15 cellular contexts compared by ENCODE assay signal in the genomic region with DNA sequence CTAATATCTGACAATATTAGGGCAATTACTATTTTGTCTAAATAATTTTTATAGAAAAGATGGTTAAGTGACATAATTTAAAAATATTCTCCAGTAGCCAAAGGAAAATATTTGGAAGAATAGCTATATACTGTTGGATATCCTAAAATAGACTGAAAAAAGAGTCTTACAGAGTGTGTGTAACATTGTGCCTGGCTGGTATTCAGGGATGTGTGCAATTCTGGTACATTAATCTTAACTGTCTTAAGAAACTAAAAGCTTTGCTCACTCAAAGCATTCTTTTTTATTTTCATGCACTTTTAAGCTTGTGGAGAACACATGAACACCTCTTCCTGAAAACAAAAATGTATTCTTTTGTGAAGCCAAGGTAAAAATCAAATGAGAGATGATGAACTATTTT. TPM values are rescaled to one million over a fixed set of nuclear protein-coding genes. Genes with fewer than 3 reads are reported as not detected.
DNase-seq lines count a peak whose midpoint lies in the region; ATAC-seq and TF ChIP-seq lines count a peak whose summit lies in the region.
"Had no signal": no experiment of that assay in that cellular context is flagged by ENCODE, and none has a peak within 500 bp of the region (broad histone marks: within the 10 kb centered on the region; RNA-seq: fewer than 3 reads in every experiment).

No MANE protein-coding gene starts in this region.

- peaks cover 0 to 19% (median 0%) of the 10 kb centered on the region in 3 donors for H3K36me3 ChIP-seq in tibial artery
- H3K36me3 ChIP-seq: colonic mucosa, MG63 had no signal

- H3K27me3 Mint-ChIP-seq in HFFc6 (ENCODE audit: insufficient read depth) (no peaks in the 10 kb centered on the region), chondrocyte (ENCODE audit: low read depth) (no peaks in the 10 kb centered on the region)
- H3K27me3 Mint-ChIP-seq: activated T-cell treated with anti-CD3 and anti-CD28 coated beads, Interleukin-2, amount 50 U/mL, for 24 hours; stimulated activated memory B cell treated with anti-CD40 and anti-IgM and Interleukin-4, amounts not matched to agents 10 μg/mL and 1 μg/mL and 100 μg/mL, for 72 hours had no signal

- no peaks in the 10 kb centered on the region for H3K36me3 Mint-ChIP-seq in HFFc6 (ENCODE audit: low read depth)
- no peaks in the 10 kb centered on the region for H3K36me3 Mint-ChIP-seq in chondrocyte (ENCODE audit: low read depth)
- H3K36me3 Mint-ChIP-seq: stimulated activated memory B cell treated with anti-CD40 and anti-IgM and Interleukin-4, amounts not matched to agents 10 μg/mL and 1 μg/mL and 100 μg/mL, for 72 hours had no signal

- no peaks in the 10 kb centered on the region for H3K9me3 ChIP-seq in tibial artery
- H3K9me3 ChIP-seq: colonic mucosa, MG63 had no signal

- no peak overlapping the region; the same call in 1 of the 2 replicates for H3K4me3 Mint-ChIP-seq in HFFc6
- peak overlapping the region; percentile 44 for H3K4me3 Mint-ChIP-seq in chondrocyte (ENCODE audit: unreplicated experiment)
- H3K4me3 Mint-ChIP-seq: activated T-cell treated with anti-CD3 and anti-CD28 coated beads, Interleukin-2, amount 50 U/mL, for 24 hours; stimulated activated memory B cell treated with anti-CD40 and anti-IgM and Interleukin-4, amounts not matched to agents 10 μg/mL and 1 μg/mL and 100 μg/mL, for 72 hours had no signal

- peaks cover 0 to 12% (median 6%) of the 10 kb centered on the region in 4 donors for H3K4me1 ChIP-seq in tibial artery

- peaks cover 17% of the 10 kb centered on the region for H3K4me1 Mint-ChIP-seq in HFFc6 (ENCODE audit: low read depth)
- peaks cover 22% of the 10 kb centered on the region for H3K4me1 Mint-ChIP-seq in chondrocyte (ENCODE audit: low read depth)

- no peak for TF ChIP-seq CTCF in HFFc6 (IDR thresholded peaks at IDR 0.05)
- TF ChIP-seq CTCF in chondrocyte (IDR thresholded peaks at IDR 0.05) = no peak
- TF ChIP-seq CTCF in tibial artery (IDR thresholded peaks at IDR 0.05) = no peak

- DNase-seq in HFFc6 (peak; percentile 1), chondrocyte (ENCODE audit: low spot score) (no peak), left colon (no peak), sciatic nerve (ENCODE audit: low spot score) (no peak), HPDE6-E6E7 (ENCODE audit: extremely low spot score) (no peak), tibial artery (no peak)
- no peak for DNase-seq in stimulated activated CD4-positive, alpha-beta T cell treated with anti-CD3 and anti-CD28 coated beads, Interleukin-2, amount 100 ng/mL, for 48 hours
- DNase-seq: activated CD4-positive, alpha-beta T cell treated with anti-CD3 and anti-CD28 coated beads for 4 hours; activated T-cell treated with anti-CD3 and anti-CD28 coated beads, Interleukin-2, amount 50 U/mL, for 24 hours; NCI-H2029 treated with DMSO at 0.1 percent for 48 hours; T-helper 9 cell had no signal

- ATAC-seq in left colon = peak; percentile 3
- ATAC-seq in sciatic nerve = peak; percentile 35
- ATAC-seq in HG03025 (IDR thresholded peaks at IDR 0.05; ENCODE audit: low FRiP score, unreplicated experiment) = no peak
- ATAC-seq: stimulated activated memory B cell treated with anti-CD40 and anti-IgM and Interleukin-4, amounts not matched to agents 10 μg/mL and 1 μg/mL and 100 μg/mL, for 72 hours had no signal

- H3K4me3 ChIP-seq in tibial artery = no peak overlapping the region
- H3K4me3 ChIP-seq: colonic mucosa, MG63 had no signal

- H3K27ac ChIP-seq in tibial artery = peak overlapping the region in 1 of 2 donors; percentile 36
- H3K27ac ChIP-seq: colonic mucosa had no signal

- intact Hi-C loops in left colon (cut with DNase I, micrococcal nuclease) = no loop called here
- intact Hi-C loops in sciatic nerve (cut with DNase I) = no loop called here
- intact Hi-C loops in tibial artery (cut with DNase I; ENCODE audit: low total_unique reads) = no loop called here

- H3K9me3 Mint-ChIP-seq in HFFc6 = no peaks in the 10 kb centered on the region
- no peaks in the 10 kb centered on the region for H3K9me3 Mint-ChIP-seq in chondrocyte (ENCODE audit: low read depth)
- H3K9me3 Mint-ChIP-seq: activated T-cell treated with anti-CD3 and anti-CD28 coated beads, Interleukin-2, amount 50 U/mL, for 24 hours; stimulated activated memory B cell treated with anti-CD40 and anti-IgM and Interleukin-4, amounts not matched to agents 10 μg/mL and 1 μg/mL and 100 μg/mL, for 72 hours had no signal

- no peaks in the 10 kb centered on the region for H3K27me3 ChIP-seq in tibial artery
- H3K27me3 ChIP-seq: colonic mucosa, MG63 had no signal

- H3K27ac Mint-ChIP-seq in HFFc6 = peak overlapping the region; percentile 63; the same call in 1 of the 2 replicates
- peak overlapping the region; percentile 90 for H3K27ac Mint-ChIP-seq in chondrocyte (ENCODE audit: unreplicated experiment)
- H3K27ac Mint-ChIP-seq: activated T-cell treated with anti-CD3 and anti-CD28 coated beads, Interleukin-2, amount 50 U/mL, for 24 hours; stimulated activated memory B cell treated with anti-CD40 and anti-IgM and Interleukin-4, amounts not matched to agents 10 μg/mL and 1 μg/mL and 100 μg/mL, for 72 hours had no signal

RNA-seq across cellular contexts. Expression of a gene that starts 10.1 kb away (rescaled TPM):
- total RNA-seq in HFFc6 (2021; fragmentation: NEBNext Ultra II Directional; extraction: Animal tissue kit (Norgen Biotek cat#: 25700)) = 10 to 100 TPM; 15.3 to 25.8 (median 19.7) TPM
- total RNA-seq in chondrocyte (29.4 to 34.3 TPM (median 29.7 TPM) in 3 replicates), left colon (10 to 100 TPM; 26.4 to 30.2 TPM), sciatic nerve (49.2 TPM)
